In the genomic region with DNA sequence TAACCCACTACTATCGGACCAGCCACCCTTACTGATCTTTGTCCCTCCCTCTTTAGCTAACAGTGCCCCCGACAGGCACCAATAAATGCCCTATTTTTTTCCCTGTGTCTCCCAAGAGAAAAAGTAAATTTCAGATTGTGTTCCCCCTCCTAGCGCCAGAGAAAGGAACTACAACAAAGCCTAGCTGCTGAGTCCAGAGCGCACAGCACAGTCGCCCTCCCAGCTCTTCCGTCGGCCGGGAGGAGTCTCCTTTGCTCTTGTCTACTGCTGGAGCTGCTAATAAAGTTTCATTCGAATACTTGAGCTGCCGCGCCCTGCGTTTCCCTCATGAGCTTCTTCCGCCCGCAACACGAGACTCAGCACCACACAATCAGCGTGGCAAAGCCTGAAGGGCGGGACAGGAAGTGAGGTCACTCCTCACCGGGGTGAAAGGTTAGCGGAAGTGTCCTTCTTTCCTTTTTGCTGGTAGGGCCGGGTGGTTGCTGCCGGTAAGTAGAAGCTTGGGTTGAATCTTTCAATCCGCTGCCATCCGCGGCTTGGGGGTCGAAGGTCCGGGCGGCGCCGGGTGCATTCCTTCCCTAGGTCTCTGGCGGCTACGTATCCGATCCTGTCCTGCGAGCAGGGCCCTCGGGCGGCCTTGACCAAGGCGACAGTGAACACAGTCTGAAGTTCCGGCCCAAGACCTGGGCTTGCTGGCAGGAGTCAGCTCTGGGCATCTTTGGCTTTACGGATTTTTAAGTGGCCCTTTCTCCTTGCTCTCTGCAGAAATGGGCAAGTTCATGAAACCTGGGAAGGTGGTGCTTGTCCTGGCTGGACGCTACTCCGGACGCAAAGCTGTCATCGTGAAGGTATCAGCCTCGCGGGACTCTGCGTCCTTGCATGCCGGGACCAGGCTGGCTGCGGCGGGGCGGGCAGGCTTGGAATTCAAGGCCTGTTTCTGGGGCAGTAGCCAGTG, we compare ENCODE assay signal across 1 cellular context.
TF ChIP-seq lines count a peak whose summit lies in the region.

A gene (plus strand): TSS at position 436 of the 955 bp plus-strand sequence. CDS start 332 bp downstream, at position 768.

TF ChIP-seq in HepG2, 621 proteins besides CTCF, POLR2A, EP300 and RAD21 (continued from another document and continues in another):
- TF ChIP-seq, protein P1, sequence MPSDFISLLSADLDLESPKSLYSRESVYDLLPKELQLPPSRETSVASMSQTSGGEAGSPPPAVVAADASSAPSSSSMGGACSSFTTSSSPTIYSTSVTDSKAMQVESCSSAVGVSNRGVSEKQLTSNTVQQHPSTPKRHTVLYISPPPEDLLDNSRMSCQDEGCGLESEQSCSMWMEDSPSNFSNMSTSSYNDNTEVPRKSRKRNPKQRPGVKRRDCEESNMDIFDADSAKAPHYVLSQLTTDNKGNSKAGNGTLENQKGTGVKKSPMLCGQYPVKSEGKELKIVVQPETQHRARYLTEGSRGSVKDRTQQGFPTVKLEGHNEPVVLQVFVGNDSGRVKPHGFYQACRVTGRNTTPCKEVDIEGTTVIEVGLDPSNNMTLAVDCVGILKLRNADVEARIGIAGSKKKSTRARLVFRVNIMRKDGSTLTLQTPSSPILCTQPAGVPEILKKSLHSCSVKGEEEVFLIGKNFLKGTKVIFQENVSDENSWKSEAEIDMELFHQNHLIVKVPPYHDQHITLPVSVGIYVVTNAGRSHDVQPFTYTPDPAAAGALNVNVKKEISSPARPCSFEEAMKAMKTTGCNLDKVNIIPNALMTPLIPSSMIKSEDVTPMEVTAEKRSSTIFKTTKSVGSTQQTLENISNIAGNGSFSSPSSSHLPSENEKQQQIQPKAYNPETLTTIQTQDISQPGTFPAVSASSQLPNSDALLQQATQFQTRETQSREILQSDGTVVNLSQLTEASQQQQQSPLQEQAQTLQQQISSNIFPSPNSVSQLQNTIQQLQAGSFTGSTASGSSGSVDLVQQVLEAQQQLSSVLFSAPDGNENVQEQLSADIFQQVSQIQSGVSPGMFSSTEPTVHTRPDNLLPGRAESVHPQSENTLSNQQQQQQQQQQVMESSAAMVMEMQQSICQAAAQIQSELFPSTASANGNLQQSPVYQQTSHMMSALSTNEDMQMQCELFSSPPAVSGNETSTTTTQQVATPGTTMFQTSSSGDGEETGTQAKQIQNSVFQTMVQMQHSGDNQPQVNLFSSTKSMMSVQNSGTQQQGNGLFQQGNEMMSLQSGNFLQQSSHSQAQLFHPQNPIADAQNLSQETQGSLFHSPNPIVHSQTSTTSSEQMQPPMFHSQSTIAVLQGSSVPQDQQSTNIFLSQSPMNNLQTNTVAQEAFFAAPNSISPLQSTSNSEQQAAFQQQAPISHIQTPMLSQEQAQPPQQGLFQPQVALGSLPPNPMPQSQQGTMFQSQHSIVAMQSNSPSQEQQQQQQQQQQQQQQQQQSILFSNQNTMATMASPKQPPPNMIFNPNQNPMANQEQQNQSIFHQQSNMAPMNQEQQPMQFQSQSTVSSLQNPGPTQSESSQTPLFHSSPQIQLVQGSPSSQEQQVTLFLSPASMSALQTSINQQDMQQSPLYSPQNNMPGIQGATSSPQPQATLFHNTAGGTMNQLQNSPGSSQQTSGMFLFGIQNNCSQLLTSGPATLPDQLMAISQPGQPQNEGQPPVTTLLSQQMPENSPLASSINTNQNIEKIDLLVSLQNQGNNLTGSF (CRISPR knock-in tag; IDR thresholded peaks at IDR 0.05) = no peak
- TF ChIP-seq, protein P2, sequence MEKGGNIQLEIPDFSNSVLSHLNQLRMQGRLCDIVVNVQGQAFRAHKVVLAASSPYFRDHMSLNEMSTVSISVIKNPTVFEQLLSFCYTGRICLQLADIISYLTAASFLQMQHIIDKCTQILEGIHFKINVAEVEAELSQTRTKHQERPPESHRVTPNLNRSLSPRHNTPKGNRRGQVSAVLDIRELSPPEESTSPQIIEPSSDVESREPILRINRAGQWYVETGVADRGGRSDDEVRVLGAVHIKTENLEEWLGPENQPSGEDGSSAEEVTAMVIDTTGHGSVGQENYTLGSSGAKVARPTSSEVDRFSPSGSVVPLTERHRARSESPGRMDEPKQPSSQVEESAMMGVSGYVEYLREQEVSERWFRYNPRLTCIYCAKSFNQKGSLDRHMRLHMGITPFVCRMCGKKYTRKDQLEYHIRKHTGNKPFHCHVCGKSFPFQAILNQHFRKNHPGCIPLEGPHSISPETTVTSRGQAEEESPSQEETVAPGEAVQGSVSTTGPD (CRISPR knock-in tag; IDR thresholded peaks at IDR 0.05) = no peak
- TF ChIP-seq ZFP82 (CRISPR knock-in tag; IDR thresholded peaks at IDR 0.05; ENCODE audit: borderline replicate concordance) (peak; percentile 83), ZNF713 (CRISPR knock-in tag; IDR thresholded peaks at IDR 0.05) (peak; percentile 69; the same call in 1 of the 2 replicates), KLF16 (CRISPR knock-in tag; IDR thresholded peaks at IDR 0.05) (peak in 1 of 2 experiments; percentile 99; a peak in 2 of 4 replicates), SOX13 (IDR thresholded peaks at IDR 0.05) (0 out of 2 replicates have a peak, but pooled peaks have one; percentile 16), SOX13 (CRISPR knock-in tag; conservative IDR thresholded peaks at IDR 0.05 in 1 of 2, IDR thresholded peaks at IDR 0.05 in 1 of 2) (peak in 1 of 2 experiments; percentile 87; a peak in 2 of 4 replicates), NCOA5 (CRISPR knock-in tag; IDR thresholded peaks at IDR 0.05) (no peak), ZNF20 (CRISPR knock-in tag; IDR thresholded peaks at IDR 0.05) (no peak), ZNF292 (CRISPR knock-in tag; IDR thresholded peaks at IDR 0.05; ENCODE audit: borderline replicate concordance, low read depth) (peak; percentile 66; the same call in 1 of the 2 replicates), SALL2 (CRISPR knock-in tag; IDR thresholded peaks at IDR 0.05) (peak; percentile 92), SNAPC2 (CRISPR knock-in tag; IDR thresholded peaks at IDR 0.05) (peak; percentile 96; the same call in 1 of the 2 replicates), CEBPG (CRISPR knock-in tag; IDR thresholded peaks at IDR 0.05) (peak; percentile 69), HDAC2 (CRISPR knock-in tag; IDR thresholded peaks at IDR 0.05) (peak; percentile 99), ZBTB20 (CRISPR knock-in tag; IDR thresholded peaks at IDR 0.05; ENCODE audit: borderline replicate concordance, low read depth) (peak; percentile 95), ZNF33B (CRISPR knock-in tag; IDR thresholded peaks at IDR 0.05) (0 out of 2 replicates have a peak, but pooled peaks have one; percentile 28), ZNF230 (CRISPR knock-in tag; IDR thresholded peaks at IDR 0.05) (peak; percentile 93), ZNF614 (CRISPR knock-in tag; IDR thresholded peaks at IDR 0.05; ENCODE audit: borderline replicate concordance) (peak; percentile 100), SUZ12 (IDR thresholded peaks at IDR 0.05; ENCODE audit: low read depth, low read length) (no peak), RARA (CRISPR knock-in tag; IDR thresholded peaks at IDR 0.05) (peak; percentile 70), ZBTB3 (CRISPR knock-in tag; IDR thresholded peaks at IDR 0.05; ENCODE audit: borderline replicate concordance, low read depth) (peak; percentile 96), GATA4 (IDR thresholded peaks at IDR 0.05; ENCODE audit: borderline replicate concordance, low read depth) (peak; percentile 29; the same call in 1 of the 2 replicates), ETV5 (CRISPR knock-in tag; IDR thresholded peaks at IDR 0.05; ENCODE audit: borderline replicate concordance) (peak; percentile 98), IKZF1 (IDR thresholded peaks at IDR 0.05) (no peak), MATR3 (CRISPR knock-in tag; IDR thresholded peaks at IDR 0.05) (no peak), NR2F1 (CRISPR knock-in tag; IDR thresholded peaks at IDR 0.05) (peak; percentile 35 to 94; a peak in 3 of 4 replicates)
- TF ChIP-seq, protein P3, sequence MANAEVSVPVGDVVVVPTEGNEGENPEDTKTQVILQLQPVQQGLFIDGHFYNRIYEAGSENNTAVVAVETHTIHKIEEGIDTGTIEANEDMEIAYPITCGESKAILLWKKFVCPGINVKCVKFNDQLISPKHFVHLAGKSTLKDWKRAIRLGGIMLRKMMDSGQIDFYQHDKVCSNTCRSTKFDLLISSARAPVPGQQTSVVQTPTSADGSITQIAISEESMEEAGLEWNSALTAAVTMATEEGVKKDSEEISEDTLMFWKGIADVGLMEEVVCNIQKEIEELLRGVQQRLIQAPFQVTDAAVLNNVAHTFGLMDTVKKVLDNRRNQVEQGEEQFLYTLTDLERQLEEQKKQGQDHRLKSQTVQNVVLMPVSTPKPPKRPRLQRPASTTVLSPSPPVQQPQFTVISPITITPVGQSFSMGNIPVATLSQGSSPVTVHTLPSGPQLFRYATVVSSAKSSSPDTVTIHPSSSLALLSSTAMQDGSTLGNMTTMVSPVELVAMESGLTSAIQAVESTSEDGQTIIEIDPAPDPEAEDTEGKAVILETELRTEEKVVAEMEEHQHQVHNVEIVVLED (CRISPR knock-in tag; IDR thresholded peaks at IDR 0.05; ENCODE audit: borderline replicate concordance) = peak; percentile 95
- TF ChIP-seq, protein P4, sequence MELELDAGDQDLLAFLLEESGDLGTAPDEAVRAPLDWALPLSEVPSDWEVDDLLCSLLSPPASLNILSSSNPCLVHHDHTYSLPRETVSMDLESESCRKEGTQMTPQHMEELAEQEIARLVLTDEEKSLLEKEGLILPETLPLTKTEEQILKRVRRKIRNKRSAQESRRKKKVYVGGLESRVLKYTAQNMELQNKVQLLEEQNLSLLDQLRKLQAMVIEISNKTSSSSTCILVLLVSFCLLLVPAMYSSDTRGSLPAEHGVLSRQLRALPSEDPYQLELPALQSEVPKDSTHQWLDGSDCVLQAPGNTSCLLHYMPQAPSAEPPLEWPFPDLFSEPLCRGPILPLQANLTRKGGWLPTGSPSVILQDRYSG (CRISPR knock-in tag; IDR thresholded peaks at IDR 0.05) = no peak; the same call in 1 of the 2 replicates
- TF ChIP-seq, protein P5, sequence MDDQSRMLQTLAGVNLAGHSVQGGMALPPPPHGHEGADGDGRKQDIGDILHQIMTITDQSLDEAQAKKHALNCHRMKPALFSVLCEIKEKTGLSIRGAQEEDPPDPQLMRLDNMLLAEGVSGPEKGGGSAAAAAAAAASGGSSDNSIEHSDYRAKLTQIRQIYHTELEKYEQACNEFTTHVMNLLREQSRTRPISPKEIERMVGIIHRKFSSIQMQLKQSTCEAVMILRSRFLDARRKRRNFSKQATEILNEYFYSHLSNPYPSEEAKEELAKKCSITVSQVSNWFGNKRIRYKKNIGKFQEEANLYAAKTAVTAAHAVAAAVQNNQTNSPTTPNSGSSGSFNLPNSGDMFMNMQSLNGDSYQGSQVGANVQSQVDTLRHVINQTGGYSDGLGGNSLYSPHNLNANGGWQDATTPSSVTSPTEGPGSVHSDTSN (CRISPR knock-in tag; IDR thresholded peaks at IDR 0.05; ENCODE audit: borderline replicate concordance) = no peak; the same call in 1 of the 2 replicates
- TF ChIP-seq, protein P6, sequence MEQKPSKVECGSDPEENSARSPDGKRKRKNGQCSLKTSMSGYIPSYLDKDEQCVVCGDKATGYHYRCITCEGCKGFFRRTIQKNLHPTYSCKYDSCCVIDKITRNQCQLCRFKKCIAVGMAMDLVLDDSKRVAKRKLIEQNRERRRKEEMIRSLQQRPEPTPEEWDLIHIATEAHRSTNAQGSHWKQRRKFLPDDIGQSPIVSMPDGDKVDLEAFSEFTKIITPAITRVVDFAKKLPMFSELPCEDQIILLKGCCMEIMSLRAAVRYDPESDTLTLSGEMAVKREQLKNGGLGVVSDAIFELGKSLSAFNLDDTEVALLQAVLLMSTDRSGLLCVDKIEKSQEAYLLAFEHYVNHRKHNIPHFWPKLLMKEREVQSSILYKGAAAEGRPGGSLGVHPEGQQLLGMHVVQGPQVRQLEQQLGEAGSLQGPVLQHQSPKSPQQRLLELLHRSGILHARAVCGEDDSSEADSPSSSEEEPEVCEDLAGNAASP (CRISPR knock-in tag; IDR thresholded peaks at IDR 0.05; ENCODE audit: borderline replicate concordance) = peak; percentile 93
- TF ChIP-seq, protein P7, sequence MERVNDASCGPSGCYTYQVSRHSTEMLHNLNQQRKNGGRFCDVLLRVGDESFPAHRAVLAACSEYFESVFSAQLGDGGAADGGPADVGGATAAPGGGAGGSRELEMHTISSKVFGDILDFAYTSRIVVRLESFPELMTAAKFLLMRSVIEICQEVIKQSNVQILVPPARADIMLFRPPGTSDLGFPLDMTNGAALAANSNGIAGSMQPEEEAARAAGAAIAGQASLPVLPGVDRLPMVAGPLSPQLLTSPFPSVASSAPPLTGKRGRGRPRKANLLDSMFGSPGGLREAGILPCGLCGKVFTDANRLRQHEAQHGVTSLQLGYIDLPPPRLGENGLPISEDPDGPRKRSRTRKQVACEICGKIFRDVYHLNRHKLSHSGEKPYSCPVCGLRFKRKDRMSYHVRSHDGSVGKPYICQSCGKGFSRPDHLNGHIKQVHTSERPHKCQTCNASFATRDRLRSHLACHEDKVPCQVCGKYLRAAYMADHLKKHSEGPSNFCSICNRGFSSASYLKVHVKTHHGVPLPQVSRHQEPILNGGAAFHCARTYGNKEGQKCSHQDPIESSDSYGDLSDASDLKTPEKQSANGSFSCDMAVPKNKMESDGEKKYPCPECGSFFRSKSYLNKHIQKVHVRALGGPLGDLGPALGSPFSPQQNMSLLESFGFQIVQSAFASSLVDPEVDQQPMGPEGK (CRISPR knock-in tag; IDR thresholded peaks at IDR 0.05) = peak; percentile 79; the same call in 1 of the 2 replicates
- TF ChIP-seq, protein P8, sequence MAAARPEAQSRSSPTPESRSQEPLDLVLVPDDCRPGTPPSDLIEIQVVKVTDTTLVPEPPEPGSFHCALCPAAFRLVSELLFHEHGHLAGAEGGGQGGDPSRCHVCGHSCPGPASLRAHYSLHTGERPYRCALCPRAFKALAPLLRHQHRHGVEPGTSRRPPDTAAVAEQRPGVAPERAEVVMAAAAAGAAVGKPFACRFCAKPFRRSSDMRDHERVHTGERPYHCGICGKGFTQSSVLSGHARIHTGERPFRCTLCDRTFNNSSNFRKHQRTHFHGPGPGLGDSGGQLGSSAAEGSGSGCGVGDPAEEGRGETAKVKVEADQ (CRISPR knock-in tag; IDR thresholded peaks at IDR 0.05; ENCODE audit: borderline replicate concordance) = peak; percentile 73; the same call in 1 of the 2 replicates
- TF ChIP-seq, protein P9, sequence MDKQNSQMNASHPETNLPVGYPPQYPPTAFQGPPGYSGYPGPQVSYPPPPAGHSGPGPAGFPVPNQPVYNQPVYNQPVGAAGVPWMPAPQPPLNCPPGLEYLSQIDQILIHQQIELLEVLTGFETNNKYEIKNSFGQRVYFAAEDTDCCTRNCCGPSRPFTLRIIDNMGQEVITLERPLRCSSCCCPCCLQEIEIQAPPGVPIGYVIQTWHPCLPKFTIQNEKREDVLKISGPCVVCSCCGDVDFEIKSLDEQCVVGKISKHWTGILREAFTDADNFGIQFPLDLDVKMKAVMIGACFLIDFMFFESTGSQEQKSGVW (CRISPR knock-in tag; IDR thresholded peaks at IDR 0.05; ENCODE audit: borderline replicate concordance) = no peak; the same call in 1 of the 2 replicates
- TF ChIP-seq, protein P10, sequence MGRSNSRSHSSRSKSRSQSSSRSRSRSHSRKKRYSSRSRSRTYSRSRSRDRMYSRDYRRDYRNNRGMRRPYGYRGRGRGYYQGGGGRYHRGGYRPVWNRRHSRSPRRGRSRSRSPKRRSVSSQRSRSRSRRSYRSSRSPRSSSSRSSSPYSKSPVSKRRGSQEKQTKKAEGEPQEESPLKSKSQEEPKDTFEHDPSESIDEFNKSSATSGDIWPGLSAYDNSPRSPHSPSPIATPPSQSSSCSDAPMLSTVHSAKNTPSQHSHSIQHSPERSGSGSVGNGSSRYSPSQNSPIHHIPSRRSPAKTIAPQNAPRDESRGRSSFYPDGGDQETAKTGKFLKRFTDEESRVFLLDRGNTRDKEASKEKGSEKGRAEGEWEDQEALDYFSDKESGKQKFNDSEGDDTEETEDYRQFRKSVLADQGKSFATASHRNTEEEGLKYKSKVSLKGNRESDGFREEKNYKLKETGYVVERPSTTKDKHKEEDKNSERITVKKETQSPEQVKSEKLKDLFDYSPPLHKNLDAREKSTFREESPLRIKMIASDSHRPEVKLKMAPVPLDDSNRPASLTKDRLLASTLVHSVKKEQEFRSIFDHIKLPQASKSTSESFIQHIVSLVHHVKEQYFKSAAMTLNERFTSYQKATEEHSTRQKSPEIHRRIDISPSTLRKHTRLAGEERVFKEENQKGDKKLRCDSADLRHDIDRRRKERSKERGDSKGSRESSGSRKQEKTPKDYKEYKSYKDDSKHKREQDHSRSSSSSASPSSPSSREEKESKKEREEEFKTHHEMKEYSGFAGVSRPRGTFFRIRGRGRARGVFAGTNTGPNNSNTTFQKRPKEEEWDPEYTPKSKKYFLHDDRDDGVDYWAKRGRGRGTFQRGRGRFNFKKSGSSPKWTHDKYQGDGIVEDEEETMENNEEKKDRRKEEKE (IDR thresholded peaks at IDR 0.05) = no peak
